6 cellular contexts compared by ENCODE assay signal in the genomic region with DNA sequence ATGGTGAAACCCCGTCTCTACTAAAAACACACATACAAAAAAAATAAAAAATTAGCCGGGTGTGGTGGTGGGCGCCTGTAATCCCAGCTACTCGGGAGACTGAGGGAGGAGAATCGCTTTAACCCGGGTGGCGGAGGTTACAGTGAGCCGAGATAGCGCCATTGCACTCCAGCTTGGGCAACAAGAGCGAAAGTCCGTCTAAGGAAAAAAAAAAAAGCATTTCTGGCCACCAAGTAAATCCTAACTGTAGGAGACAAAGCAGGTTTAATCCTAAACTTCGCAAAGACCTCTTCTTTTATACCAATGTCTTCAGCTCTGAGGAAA. TPM values are rescaled to one million over a fixed set of nuclear protein-coding genes. Genes with fewer than 3 reads are reported as not detected.
A peak's percentile ranks its signal among the peaks of the same experiment; 100 is the strongest.
DNase-seq lines count a peak whose midpoint lies in the region; TF ChIP-seq lines count a peak whose summit lies in the region.
"Not testable (repeated sequence)": the region's sequence is repeated elsewhere in the genome, so short reads cannot be mapped to it uniquely, and the experiment has no call there.

No MANE protein-coding gene starts in this region.

- not testable (repeated sequence) for H3K27ac ChIP-seq in ACC112 (ENCODE audit: low read depth, low read length); HUES64 (ENCODE audit: low read depth, low read length); coronary artery

- H3K36me3 ChIP-seq in ACC112 (ENCODE audit: insufficient read depth, low read length), result not testable (repeated sequence)
- H3K36me3 ChIP-seq in HUES64 (ENCODE audit: insufficient read depth, low read length), result peaks cover 30% of the 10 kb centered on the region

- H3K9me3 Mint-ChIP-seq in activated CD4-positive, alpha-beta T cell treated with anti-CD3 and anti-CD28 coated beads, Interleukin-2, amount 10 ng/mL, durations not matched to agents 7 days and 5 days; immature natural killer cell; progenitor cell of endocrine pancreas (ENCODE audit: low read depth): not testable (repeated sequence)

- H3K4me3 ChIP-seq in ACC112 (ENCODE audit: low read depth, low read length) (peak overlapping the region; percentile 96), HUES64 (ENCODE audit: low read length) (peak overlapping the region; percentile 93), coronary artery (peak overlapping the region; percentile 89)

- H2AFZ ChIP-seq in ACC112 (ENCODE audit: low read length, unreplicated experiment), result not testable (repeated sequence)

- H3K4me1 Mint-ChIP-seq in activated CD4-positive, alpha-beta T cell treated with anti-CD3 and anti-CD28 coated beads, Interleukin-2, amount 10 ng/mL, durations not matched to agents 7 days and 5 days, result peaks cover 36% of the 10 kb centered on the region
- H3K4me1 Mint-ChIP-seq in immature natural killer cell (peaks cover 25 to 26% of the 10 kb centered on the region in 2 donors), progenitor cell of endocrine pancreas (ENCODE audit: low read depth) (peaks cover 21% of the 10 kb centered on the region)

- not testable (repeated sequence) for H3K27me3 ChIP-seq in ACC112 (ENCODE audit: insufficient read depth, low read length); HUES64 (ENCODE audit: insufficient read depth, low read length)

- H3K27ac Mint-ChIP-seq in activated CD4-positive, alpha-beta T cell treated with anti-CD3 and anti-CD28 coated beads, Interleukin-2, amount 10 ng/mL, durations not matched to agents 7 days and 5 days, result peak overlapping the region; percentile 99
- H3K27ac Mint-ChIP-seq in immature natural killer cell, result peak overlapping the region in 5 of 6 donors; percentile 92 to 98 (median 95)
- H3K27ac Mint-ChIP-seq in progenitor cell of endocrine pancreas, result peak overlapping the region; percentile 97

- 86% methylated on average over 12 of the region's 12 CpGs for WGBS in HUES64

- CTCF ChIA-PET in activated CD4-positive, alpha-beta T cell treated with anti-CD3 and anti-CD28 coated beads, Interleukin-2, amount 10 ng/mL, durations not matched to agents 7 days and 5 days (lab: Charles Lee), result interaction anchor here (0.6 to 4.7 kb wide), 5 partner anchors 10 to 77 kb away, joined by 3 to 44 read pairs (median 4); a partner anchor contains a TSS

- H3K9me3 ChIP-seq in HUES64 (ENCODE audit: insufficient read depth, low read depth, low read length), result not testable (repeated sequence)

- peak overlapping the region; percentile 98 for H3K4me3 Mint-ChIP-seq in activated CD4-positive, alpha-beta T cell treated with anti-CD3 and anti-CD28 coated beads, Interleukin-2, amount 10 ng/mL, durations not matched to agents 7 days and 5 days
- H3K4me3 Mint-ChIP-seq in immature natural killer cell, result peak overlapping the region; percentile 95 to 99 (median 95)
- H3K4me3 Mint-ChIP-seq in progenitor cell of endocrine pancreas (ENCODE audit: low read depth), result peak overlapping the region; percentile 93

- not testable (repeated sequence) for DNase-seq in activated CD4-positive, alpha-beta T cell treated with anti-CD3 and anti-CD28 coated beads, Interleukin-2, amount 10 ng/mL, durations not matched to agents 7 days and 5 days; coronary artery (ENCODE audit: low spot score); immature natural killer cell; progenitor cell of endocrine pancreas (ENCODE audit: low spot score, unreplicated experiment)

- H3K4me1 ChIP-seq in ACC112 (ENCODE audit: control insufficient read depth, insufficient read depth, low read length, unreplicated experiment); HUES64 (ENCODE audit: insufficient read depth, low read length): not testable (repeated sequence)

- peak overlapping the region; percentile 78; the same call in 1 of the 2 replicates for H3K9ac ChIP-seq in HUES64 (ENCODE audit: low read depth, low read length)

- not testable (repeated sequence) for TF ChIP-seq CTCF in coronary artery (IDR thresholded peaks at IDR 0.05); progenitor cell of endocrine pancreas (IDR thresholded peaks at IDR 0.05; ENCODE audit: unreplicated experiment)

- H3K27me3 Mint-ChIP-seq in activated CD4-positive, alpha-beta T cell treated with anti-CD3 and anti-CD28 coated beads, Interleukin-2, amount 10 ng/mL, durations not matched to agents 7 days and 5 days; immature natural killer cell (ENCODE audit: low read depth in 3 of 3); progenitor cell of endocrine pancreas: not testable (repeated sequence)

- H3K79me2 ChIP-seq in ACC112 (ENCODE audit: control insufficient read depth, insufficient read depth, low read length, unreplicated experiment), result peaks cover 33% of the 10 kb centered on the region

- POLR2A ChIA-PET in activated CD4-positive, alpha-beta T cell treated with anti-CD3 and anti-CD28 coated beads, Interleukin-2, amount 10 ng/mL, durations not matched to agents 7 days and 5 days (lab: Charles Lee), result interaction anchor here (0.9 to 1.3 kb wide), 3 partner anchors 10 to 206 kb away, joined by 3 to 8 read pairs (median 3); a partner anchor contains a TSS

- H3K36me3 Mint-ChIP-seq in activated CD4-positive, alpha-beta T cell treated with anti-CD3 and anti-CD28 coated beads, Interleukin-2, amount 10 ng/mL, durations not matched to agents 7 days and 5 days (ENCODE audit: low read depth); immature natural killer cell; progenitor cell of endocrine pancreas (ENCODE audit: insufficient read depth): not testable (repeated sequence)

RNA-seq across cellular contexts. Expression of a gene that starts 0.9 kb away (rescaled TPM):
- 25.0 TPM for polyA plus RNA-seq in HUES64 (2013, experiment 1 of 2)
- polyA plus RNA-seq in HUES64 (2013, experiment 2 of 2), result 25.9 TPM
- 10 to 100 TPM; 20.8 to 22.8 TPM for total RNA-seq in activated CD4-positive, alpha-beta T cell treated with anti-CD3 and anti-CD28 coated beads, Interleukin-2, amount 10 ng/mL, durations not matched to agents 7 days and 5 days
- polyA plus RNA-seq in immature natural killer cell, result 10 to 100 TPM; 11.4 to 31.7 (median 21.0) TPM
- total RNA-seq in progenitor cell of endocrine pancreas, result 69.2 TPM in 2 replicates

RNA-seq across cellular contexts. Expression of a gene that starts 17.0 kb away (rescaled TPM):
- polyA plus RNA-seq in HUES64 (2013, experiment 1 of 2), result 47.2 TPM
- polyA plus RNA-seq in HUES64 (2013, experiment 2 of 2), result 42.2 TPM
- total RNA-seq in activated CD4-positive, alpha-beta T cell treated with anti-CD3 and anti-CD28 coated beads, Interleukin-2, amount 10 ng/mL, durations not matched to agents 7 days and 5 days, result 100 to 1,000 TPM; 131 to 149 TPM
- 100 to 1,000 TPM; 457 to 687 (median 617) TPM for polyA plus RNA-seq in immature natural killer cell
- total RNA-seq in progenitor cell of endocrine pancreas, result 71.3 and 76.0 TPM in 2 replicates

RNA-seq across cellular contexts. Expression of a gene that starts 21.4 kb away (rescaled TPM):
- polyA plus RNA-seq in HUES64 (2013, experiment 1 of 2), result 253 TPM
- polyA plus RNA-seq in HUES64 (2013, experiment 2 of 2), result 205 TPM
- 100 to 1,000 TPM; 263 to 269 TPM for total RNA-seq in activated CD4-positive, alpha-beta T cell treated with anti-CD3 and anti-CD28 coated beads, Interleukin-2, amount 10 ng/mL, durations not matched to agents 7 days and 5 days
- 100 to 1,000 TPM in 1 of 3 donors, 10 to 100 TPM in 2; 46.5 to 115 (median 63.9) TPM for polyA plus RNA-seq in immature natural killer cell
- total RNA-seq in progenitor cell of endocrine pancreas, result 281 and 304 TPM in 2 replicates

RNA-seq across cellular contexts. Expression of a gene that starts 23.9 kb away (rescaled TPM):
- 5.3 TPM for polyA plus RNA-seq in HUES64 (2013, experiment 1 of 2)
- polyA plus RNA-seq in HUES64 (2013, experiment 2 of 2), result 10.3 TPM
- 10 to 100 TPM; 61.5 to 67.4 TPM for total RNA-seq in activated CD4-positive, alpha-beta T cell treated with anti-CD3 and anti-CD28 coated beads, Interleukin-2, amount 10 ng/mL, durations not matched to agents 7 days and 5 days
- 100 to 1,000 TPM; 154 to 219 (median 201) TPM for polyA plus RNA-seq in immature natural killer cell
- total RNA-seq in progenitor cell of endocrine pancreas, result 4.2 TPM in 2 replicates

RNA-seq across cellular contexts. Expression of a gene that starts 35.2 kb away (rescaled TPM):
- polyA plus RNA-seq in HUES64 (2013, experiment 1 of 2), result 99.6 TPM
- polyA plus RNA-seq in HUES64 (2013, experiment 2 of 2), result 103 TPM
- total RNA-seq in activated CD4-positive, alpha-beta T cell treated with anti-CD3 and anti-CD28 coated beads, Interleukin-2, amount 10 ng/mL, durations not matched to agents 7 days and 5 days, result 100 to 1,000 TPM in 1 of 2 experiments, 10 to 100 TPM in 1; 89.7 to 106 TPM
- polyA plus RNA-seq in immature natural killer cell, result 100 to 1,000 TPM; 224 to 326 (median 256) TPM
- 82.3 and 85.7 TPM in 2 replicates for total RNA-seq in progenitor cell of endocrine pancreas
